Comparison of ENCODE assay signal across 12 cellular contexts in genomic region chr2:105712981-105713596, GRCh38. TPM values are rescaled to one million over a fixed set of nuclear protein-coding genes. Genes with fewer than 3 reads are reported as not detected.
DNase-seq lines count a peak whose midpoint lies in the region; ATAC-seq lines count a peak whose summit lies in the region.
"Had no signal": no experiment of that assay in that cellular context is flagged by ENCODE, and none has a peak within 500 bp of the region (broad histone marks: within the 10 kb centered on the region; RNA-seq: fewer than 3 reads in every experiment).

No MANE protein-coding gene starts in this region.

- peaks cover 37% of the 10 kb centered on the region for H3K4me1 ChIP-seq in SJCRH30

- no peak for ATAC-seq in HG03439 (IDR thresholded peaks at IDR 0.05; ENCODE audit: unreplicated experiment)
- ATAC-seq: activated CD8-positive, alpha-beta T cell treated with anti-CD3 and anti-CD28 coated beads for 36 hours had no signal

- H3K36me3 ChIP-seq in SJCRH30, result no peaks in the 10 kb centered on the region
- H3K36me3 ChIP-seq: ovary, transverse colon had no signal

- H3K9me3 ChIP-seq in SJCRH30 (replicated peaks), result no peaks in the 10 kb centered on the region
- H3K9me3 ChIP-seq: ovary, transverse colon had no signal

- peak; percentile 36 for DNase-seq in CD1c-positive myeloid dendritic cell (ENCODE audit: extremely low spot score)
- DNase-seq in HS-5 (ENCODE audit: low read depth), result peak; percentile 79
- peak in 1 of 2 experiments; percentile 17 for DNase-seq in SJCRH30
- DNase-seq in iris pigment epithelial cell (ENCODE audit: low read depth), result peak; percentile 23
- DNase-seq in NCI-H526 (lab: John Stamatoyannopoulos, UW), result no peak
- no peak for DNase-seq in C1 segment of cervical spinal cord (lab: John Stamatoyannopoulos, UW)
- DNase-seq in NCI-H1930 (lab: John Stamatoyannopoulos, UW), result no peak
- DNase-seq: activated CD8-positive, alpha-beta T cell treated with anti-CD3 and anti-CD28 coated beads for 36 hours; NCI-H187 treated with DMSO at 0.1 percent for 48 hours; ovary; transverse colon had no signal

- no peak overlapping the region for H3K4me3 ChIP-seq in SJCRH30
- H3K4me3 ChIP-seq: ovary, transverse colon had no signal

- peak overlapping the region; percentile 75 for H3K27ac ChIP-seq in SJCRH30
- H3K27ac ChIP-seq: ovary, transverse colon had no signal

- H3K27me3 ChIP-seq in SJCRH30, result no peaks in the 10 kb centered on the region
- H3K27me3 ChIP-seq: ovary, transverse colon had no signal

RNA-seq across cellular contexts. Expression of gene NCK2, which starts 31.6 kb away (rescaled TPM):
- 50.5 and 51.9 TPM in 2 replicates for total RNA-seq in SJCRH30 (2014; rRNA removed; shearing (Covaris generic))

Comparison
In these comparisons a context has a peak if more than half of its experiments do, and no peak if none do; other contexts are left out.
1. DNase-seq: peak in CD1c-positive myeloid dendritic cell (single experiment), HS-5 (single experiment) and iris pigment epithelial cell (single experiment); none in NCI-H526 (0 of 2), C1 segment of cervical spinal cord (0 of 14) and NCI-H1930 (0 of 2).